25 cellular contexts compared by ENCODE assay signal in genomic region chr1:172466795-172467407, GRCh38. TPM values are rescaled to one million over a fixed set of nuclear protein-coding genes. Genes with fewer than 3 reads are reported as not detected.
DNase-seq lines count a peak whose midpoint lies in the region; ATAC-seq, FAIRE-seq and TF ChIP-seq lines count a peak whose summit lies in the region.
"Had no signal": no experiment of that assay in that cellular context is flagged by ENCODE, and none has a peak within 500 bp of the region (broad histone marks: within the 10 kb centered on the region; RNA-seq: fewer than 3 reads in every experiment).

No MANE protein-coding gene starts in this region.

- H3K9me1 ChIP-seq in K562 (ENCODE audit: control insufficient read depth, insufficient read depth, low read length), result no peaks in the 10 kb centered on the region

- BruUV-seq in K562 (replicated peaks; lab: Mats Ljungman, UMichigan), result no TSS peak

- TF ChIP-seq EP300 in Ishikawa (IDR thresholded peaks at IDR 0.05; ENCODE audit: borderline replicate concordance) (no peak), K562 (IDR thresholded peaks at IDR 0.05; ENCODE audit: low read length) (no peak)

- WGBS in K562 (ENCODE audit: insufficient coverage, low coverage, missing lambda C conversion rate), result 35% methylated on average over 3 of the region's 3 CpGs

- no peaks in the 10 kb centered on the region for H3K79me2 ChIP-seq in K562 (ENCODE audit: control insufficient read depth, insufficient read depth, low read length)

- TF ChIP-seq CTCF in K562 (IDR thresholded peaks at IDR 0.05 in 2 of 3, conservative IDR thresholded peaks at IDR 0.05 in 1 of 3; ENCODE audit: insufficient read depth in 2 of 3, low read depth in 1 of 3, low read length in 3 of 3) (no peak), left lung (IDR thresholded peaks at IDR 0.05) (no peak)

- no peak for TF ChIP-seq RAD21 in Ishikawa (IDR thresholded peaks at IDR 0.05; ENCODE audit: low read depth)
- no peak for TF ChIP-seq RAD21 in K562 (CRISPR knock-in tag; conservative IDR thresholded peaks at IDR 0.05 in 1 of 2, IDR thresholded peaks at IDR 0.05 in 1 of 2)

- no peak for FAIRE-seq in K562 (lab: Jason Lieb, UNC)

- no peak for TF ChIP-seq POLR2A in K562 (conservative IDR thresholded peaks at IDR 0.05)

- H3K4me1 ChIP-seq in K562 (replicated peaks in 1 of 2; ENCODE audit: control insufficient read depth in 2 of 2, insufficient read depth in 2 of 2, low read length in 2 of 2) (no peaks in the 10 kb centered on the region), left lung (no peaks in the 10 kb centered on the region)

- H3K4me2 ChIP-seq in K562 (ENCODE audit: insufficient read depth, low read length), result no peak overlapping the region

- H3K27ac ChIP-seq in K562 (ENCODE audit: extremely low read depth, low read depth, low read length), result no peak overlapping the region
- H3K27ac ChIP-seq in left lung, result no peak overlapping the region
- H3K27ac ChIP-seq: heart right ventricle, neutrophil had no signal

- intact Hi-C loops in K562 (cut with micrococcal nuclease) (no loop called here), left lung (cut with DNase I) (no loop called here)

- H4K20me1 ChIP-seq in K562 (replicated peaks; ENCODE audit: control insufficient read depth, insufficient read depth, low read length), result no peaks in the 10 kb centered on the region

- H3K27me3 ChIP-seq in K562 (ENCODE audit: control insufficient read depth in 2 of 2, insufficient read depth in 2 of 2, low read length in 2 of 2), result no peaks in the 10 kb centered on the region; a peak in 1 of 5 replicates
- no peaks in the 10 kb centered on the region for H3K27me3 ChIP-seq in left lung
- H3K27me3 ChIP-seq: heart right ventricle, neutrophil had no signal

- in situ Hi-C loops in K562 (cut with MboI), result no loop called here

- POLR2A ChIA-PET in K562 (lab: Yijun Ruan, JAX), result no interaction called here

- CTCF ChIA-PET in K562 (lab: Yijun Ruan, JAX; ENCODE audit: low intra/inter-chr PET ratio), result no interaction called here

- H2AFZ ChIP-seq in K562 (ENCODE audit: low read depth, low read length), result peak overlapping the region; percentile 37

- H3K9ac ChIP-seq in K562 (ENCODE audit: insufficient read depth in 1 of 2, low read depth in 2 of 2, low read length in 2 of 2), result no peak overlapping the region

- H3K36me3 ChIP-seq in K562 (ENCODE audit: control insufficient read depth, insufficient read depth, low read length) (no peaks in the 10 kb centered on the region), left lung (no peaks in the 10 kb centered on the region)
- H3K36me3 ChIP-seq: heart right ventricle, neutrophil had no signal

- H3K9me3 ChIP-seq in K562 (replicated peaks; ENCODE audit: control insufficient read depth, insufficient read depth, low read depth, low read length) (no peaks in the 10 kb centered on the region), left lung (no peaks in the 10 kb centered on the region)
- H3K9me3 ChIP-seq: heart right ventricle, neutrophil had no signal

- H3K4me3 ChIP-seq in K562 (no peak overlapping the region), left lung (no peak overlapping the region)
- H3K4me3 ChIP-seq: heart right ventricle had no signal

- DNase-seq in DMS53 (lab: John Stamatoyannopoulos, UW) (peak; percentile 65), K562 (ENCODE audit: extremely low read depth in 1 of 4, low spot score in 3 of 4) (no peak), left lung (no peak), AG08395 (ENCODE audit: low spot score) (no peak), NCI-H1694 (lab: John Stamatoyannopoulos, UW) (no peak), NCI-H2029 (lab: John Stamatoyannopoulos, UW) (no peak)
- DNase-seq: activated CD4-positive, CD25-positive, alpha-beta regulatory T cell; activated CD8-positive, alpha-beta memory T cell treated with anti-CD3 and anti-CD28 coated beads, Interleukin-2, amount 10 ng/mL, durations not matched to agents 7 days and 5 days; activated effector memory CD4-positive, alpha-beta T cell treated with Interleukin-2 at 50 U/mL for 16 hours; cerebellar nuclear complex; effector memory CD4-positive, alpha-beta T cell; heart right ventricle; KBM-7; NCI-H1417; NCI-H345; right cardiac atrium; stimulated activated CD4-positive, alpha-beta T cell treated with anti-CD3 and anti-CD28 coated beads, Interleukin-1b, Interleukin-23, amount 100 ng/mL, for 48 hours; T-helper 2 cell had no signal

- no peak; the same call in 1 of the 3 replicates for ATAC-seq in K562
- ATAC-seq in left lung, result peak; percentile 72
- no peak for ATAC-seq in HG03460 (IDR thresholded peaks at IDR 0.05; ENCODE audit: unreplicated experiment)
- ATAC-seq: activated CD8-positive, alpha-beta memory T cell treated with anti-CD3 and anti-CD28 coated beads, Interleukin-2, amount 10 ng/mL, durations not matched to agents 7 days and 5 days; Right ventricle myocardium inferior had no signal

TF ChIP-seq in Ishikawa, 13 proteins besides CTCF, POLR2A, EP300 and RAD21:
- TF ChIP-seq TEAD4 (IDR thresholded peaks at IDR 0.05) (0 out of 2 replicates have a peak, but pooled peaks have one; percentile 47), TCF12 (IDR thresholded peaks at IDR 0.05; ENCODE audit: low read depth) (no peak)

TF ChIP-seq in K562, 482 proteins besides CTCF, POLR2A, EP300 and RAD21:
- TF ChIP-seq PCBP2 (IDR thresholded peaks at IDR 0.05; ENCODE audit: low read depth, low read length, poor library complexity, severe bottlenecking), result no peak
- TF ChIP-seq NFATC3 (IDR thresholded peaks at IDR 0.05), result no peak
- TF ChIP-seq SMAD4 (CRISPR knock-in tag; conservative IDR thresholded peaks at IDR 0.05), result no peak
- no peak for TF ChIP-seq KAT2B (IDR thresholded peaks at IDR 0.05; ENCODE audit: low read depth, low read length)
- peak; percentile 23; the same call in 1 of the 2 replicates for TF ChIP-seq ZNF316 (IDR thresholded peaks at IDR 0.05)
- TF ChIP-seq RBM17 (IDR thresholded peaks at IDR 0.05; ENCODE audit: borderline replicate concordance, low read depth, low read length), result no peak
- 0 out of 2 replicates have a peak, but pooled peaks have one; percentile 9 for TF ChIP-seq C11orf30 (IDR thresholded peaks at IDR 0.05; ENCODE audit: low read depth)
- no peak for TF ChIP-seq NCOA2 (IDR thresholded peaks at IDR 0.05; ENCODE audit: partially characterized antibody in 2 of 2)

RNA-seq across cellular contexts. Expression of gene PIGC, which starts 23.0 kb away (rescaled TPM):
- 43.3 and 43.8 TPM in 2 replicates for total RNA-seq in K562 (2011; cell fraction: chromatin; rRNA removed; ENCODE audit: low replicate concordance)
- 42.9 and 48.8 TPM in 2 replicates for total RNA-seq in K562 (2011; cell fraction: nucleolus; rRNA removed)
- total RNA-seq in K562 (2011; cell fraction: nucleoplasm; rRNA removed), result 52.9 and 57.7 TPM in 2 replicates
- total RNA-seq in K562 (2014; rRNA removed), result 30.5 and 34.4 TPM in 2 replicates
- total RNA-seq in K562 (2014; rRNA removed; fragmentation: Illumina TruSeq; extraction: Trizol), result 54.7 and 62.1 TPM in 2 replicates
- 44.5 and 46.0 TPM in 2 replicates for total RNA-seq in K562 (2015; rRNA removed; fragmentation: Illumina TruSeq; extraction: Trizol)
- 38.9 and 40.3 TPM in 2 replicates for total RNA-seq in K562 (2021)
- polyA plus RNA-seq in K562 (2011; rRNA removed), result 59.3 and 60.4 TPM in 2 replicates
- polyA plus RNA-seq in K562 (2011; cell fraction: cytosol; rRNA removed), result 50.8 and 72.2 TPM in 2 replicates
- polyA plus RNA-seq in K562 (2011; cell fraction: nucleus; rRNA removed), result 31.5 and 37.4 TPM in 2 replicates
- 49.3 and 58.4 TPM in 2 replicates for polyA plus RNA-seq in K562 (2012)
- polyA plus RNA-seq in K562 (2014; fragmentation: Illumina TruSeq; extraction: Trizol), result 56.4 and 59.3 TPM in 2 replicates
- polyA plus RNA-seq in K562 (2014; fragmentation: Nextera tagmentation; extraction: Ambion mirVana), result 10 to 100 TPM; 92.9 to 97.9 TPM
- 39.1 and 49.9 TPM in 2 replicates for polyA plus RNA-seq in K562 (2014; rRNA removed)
- polyA minus RNA-seq in K562 (2011; rRNA and poly(A)+ RNA removed), result 54.5 and 72.3 TPM in 2 replicates
- polyA minus RNA-seq in K562 (2011; cell fraction: cytosol; rRNA and poly(A)+ RNA removed), result 14.7 and 28.0 TPM in 2 replicates
- 22.5 and 45.2 TPM in 2 replicates for polyA minus RNA-seq in K562 (2011; cell fraction: nucleus; rRNA and poly(A)+ RNA removed)
- total RNA-seq in left lung, result 10 to 100 TPM; 22.3 to 22.9 TPM

RNA-seq across cellular contexts. Expression of gene C1orf105, which starts 46.4 kb away (rescaled TPM):
- total RNA-seq in K562 (2011; cell fraction: chromatin; rRNA removed; ENCODE audit: low replicate concordance), result not detected in 2 replicates
- not detected in 2 replicates for total RNA-seq in K562 (2011; cell fraction: nucleolus; rRNA removed)
- total RNA-seq in K562 (2011; cell fraction: nucleoplasm; rRNA removed), result not detected in 2 replicates
- total RNA-seq in K562 (2014; rRNA removed) (not detected in 2 replicates), K562 (2014; rRNA removed; fragmentation: Illumina TruSeq; extraction: Trizol) (not detected in 2 replicates), K562 (2015; rRNA removed; fragmentation: Illumina TruSeq; extraction: Trizol) (not detected in 2 replicates), K562 (2021) (not detected in 2 replicates), left lung (not detected)
- polyA plus RNA-seq in K562 (2011; rRNA removed) (0.08 TPM in 1 of 2 replicates, not detected in the other), K562 (2014; fragmentation: Illumina TruSeq; extraction: Trizol) (0.19 TPM in 1 of 2 replicates, not detected in the other), K562 (2014; fragmentation: Nextera tagmentation; extraction: Ambion mirVana) (not detected), K562 (2014; rRNA removed) (not detected in 2 replicates)
- not detected in 2 replicates for polyA plus RNA-seq in K562 (2011; cell fraction: cytosol; rRNA removed)
- polyA plus RNA-seq in K562 (2011; cell fraction: nucleus; rRNA removed), result not detected in 2 replicates
- not detected in 2 replicates for polyA plus RNA-seq in K562 (2012)
- polyA minus RNA-seq in K562 (2011; rRNA and poly(A)+ RNA removed), result not detected in 2 replicates
- not detected in 2 replicates for polyA minus RNA-seq in K562 (2011; cell fraction: cytosol; rRNA and poly(A)+ RNA removed)
- not detected in 2 replicates for polyA minus RNA-seq in K562 (2011; cell fraction: nucleus; rRNA and poly(A)+ RNA removed)
- total RNA-seq: activated CD8-positive, alpha-beta memory T cell treated with anti-CD3 and anti-CD28 coated beads, Interleukin-2, amount 10 ng/mL, durations not matched to agents 7 days and 5 days; G401; mononuclear cell; subcutaneous adipose tissue had no signal
